ENCODE assay signal across 8 cellular contexts in genomic region chr1:64743954-64744491, GRCh38. TPM values are rescaled to one million over a fixed set of nuclear protein-coding genes. Genes with fewer than 3 reads are reported as not detected.
A peak's percentile ranks its signal among the peaks of the same experiment; 100 is the strongest.
DNase-seq lines count a peak whose midpoint lies in the region; ATAC-seq and TF ChIP-seq lines count a peak whose summit lies in the region.

No MANE protein-coding gene starts in this region.

- H3K27ac Mint-ChIP-seq in activated CD4-positive, alpha-beta T cell treated with anti-CD3 and anti-CD28 coated beads, Interleukin-2, amount 10 ng/mL, durations not matched to agents 24 days and 14 days: peak overlapping the region; percentile 29
- H3K27ac Mint-ChIP-seq in activated CD8-positive, alpha-beta T cell treated with anti-CD3 and anti-CD28 coated beads for 36 hours: peak overlapping the region; percentile 51

- H3K4me3 ChIP-seq in iPS-15b (ENCODE audit: low read depth, low read length) (peak overlapping the region; percentile 90), subcutaneous abdominal adipose tissue (ENCODE audit: low read depth in 1 of 5, low read length in 5 of 5) (peak overlapping the region in 4 of 5 donors; percentile 78 to 87 (median 80))

- H3K4me3 Mint-ChIP-seq in activated CD4-positive, alpha-beta T cell treated with anti-CD3 and anti-CD28 coated beads, Interleukin-2, amount 10 ng/mL, durations not matched to agents 24 days and 14 days: peak overlapping the region; percentile 83
- peak overlapping the region; percentile 80 for H3K4me3 Mint-ChIP-seq in activated CD8-positive, alpha-beta T cell treated with anti-CD3 and anti-CD28 coated beads for 36 hours

- DNase-seq in activated CD4-positive, alpha-beta T cell treated with anti-CD3 and anti-CD28 coated beads, Interleukin-2, amount 10 ng/mL, durations not matched to agents 24 days and 14 days: no peak
- no peak for DNase-seq in activated CD4-positive, alpha-beta T cell treated with anti-CD3 and anti-CD28 coated beads for 1 hour
- DNase-seq in activated CD8-positive, alpha-beta T cell treated with anti-CD3 and anti-CD28 coated beads for 36 hours: peak; percentile 4
- DNase-seq in SW 1271 (lab: John Stamatoyannopoulos, UW): no peak

- peaks cover 5% of the 10 kb centered on the region for H3K4me1 Mint-ChIP-seq in activated CD4-positive, alpha-beta T cell treated with anti-CD3 and anti-CD28 coated beads, Interleukin-2, amount 10 ng/mL, durations not matched to agents 24 days and 14 days
- H3K4me1 Mint-ChIP-seq in activated CD8-positive, alpha-beta T cell treated with anti-CD3 and anti-CD28 coated beads for 36 hours (ENCODE audit: low read depth): peaks cover 14% of the 10 kb centered on the region

- peak; percentile 8 for ATAC-seq in activated CD8-positive, alpha-beta T cell treated with anti-CD3 and anti-CD28 coated beads for 36 hours
- ATAC-seq in HG03175 (IDR thresholded peaks at IDR 0.05; ENCODE audit: unreplicated experiment): no peak
- ATAC-seq in HG02970 (IDR thresholded peaks at IDR 0.05; ENCODE audit: low FRiP score, unreplicated experiment): no peak

- intact Hi-C loops in activated CD4-positive, alpha-beta T cell treated with anti-CD3 and anti-CD28 coated beads, Interleukin-2, amount 10 ng/mL, durations not matched to agents 24 days and 14 days (cut with micrococcal nuclease): loop anchor here (10.0 kb wide), 1 partner anchor 331 kb away; no protein-coding TSS in a partner anchor
- intact Hi-C loops in activated CD8-positive, alpha-beta T cell treated with anti-CD3 and anti-CD28 coated beads for 36 hours (cut with micrococcal nuclease): no loop called here

- no peak overlapping the region for H3K27ac ChIP-seq in subcutaneous abdominal adipose tissue (ENCODE audit: low read depth, low read length)

- CTCF ChIA-PET in activated CD8-positive, alpha-beta T cell treated with anti-CD3 and anti-CD28 coated beads for 36 hours (lab: Charles Lee): interaction anchor here (0.7 to 1.4 kb wide), 5 partner anchors 27 to 293 kb away, joined by 3 to 9 read pairs (median 3); no protein-coding TSS in a partner anchor

- H3K4me1 ChIP-seq in iPS-15b (ENCODE audit: control insufficient read depth, insufficient read depth, low read length) (peaks cover 8% of the 10 kb centered on the region), subcutaneous abdominal adipose tissue (ENCODE audit: control insufficient read depth in 5 of 5, insufficient read depth in 5 of 5, low read length in 5 of 5) (peaks cover 0 to 25% (median 15%) of the 10 kb centered on the region in 5 donors)

- POLR2A ChIA-PET in activated CD8-positive, alpha-beta T cell treated with anti-CD3 and anti-CD28 coated beads for 36 hours (lab: Charles Lee): interaction anchor here (0.6 kb wide), 1 partner anchor 28 kb away, joined by 3 read pairs; no protein-coding TSS in a partner anchor

- no peaks in the 10 kb centered on the region for H3K36me3 ChIP-seq in iPS-15b (ENCODE audit: control insufficient read depth, insufficient read depth, low read length)
- no peaks in the 10 kb centered on the region for H3K36me3 ChIP-seq in subcutaneous abdominal adipose tissue (ENCODE audit: control insufficient read depth in 5 of 5, insufficient read depth in 5 of 5, low read length in 5 of 5)

- no peak overlapping the region for H3K9ac ChIP-seq in iPS-15b (ENCODE audit: low read depth, low read length)
- peak overlapping the region in 2 of 5 donors; percentile 32 to 52 for H3K9ac ChIP-seq in subcutaneous abdominal adipose tissue (ENCODE audit: low read length in 5 of 5)

- no peaks in the 10 kb centered on the region for H3K36me3 Mint-ChIP-seq in activated CD4-positive, alpha-beta T cell treated with anti-CD3 and anti-CD28 coated beads, Interleukin-2, amount 10 ng/mL, durations not matched to agents 24 days and 14 days (ENCODE audit: low read depth)
- H3K36me3 Mint-ChIP-seq in activated CD8-positive, alpha-beta T cell treated with anti-CD3 and anti-CD28 coated beads for 36 hours (ENCODE audit: low read depth): no peaks in the 10 kb centered on the region

- H3K27me3 ChIP-seq in iPS-15b (ENCODE audit: control insufficient read depth, insufficient read depth, low read length) (no peaks in the 10 kb centered on the region), subcutaneous abdominal adipose tissue (ENCODE audit: control insufficient read depth in 5 of 5, insufficient read depth in 4 of 5, low read length in 5 of 5) (no peaks in the 10 kb centered on the region)

- H3K9me3 Mint-ChIP-seq in activated CD4-positive, alpha-beta T cell treated with anti-CD3 and anti-CD28 coated beads, Interleukin-2, amount 10 ng/mL, durations not matched to agents 24 days and 14 days: no peaks in the 10 kb centered on the region
- H3K9me3 Mint-ChIP-seq in activated CD8-positive, alpha-beta T cell treated with anti-CD3 and anti-CD28 coated beads for 36 hours: no peaks in the 10 kb centered on the region

- TF ChIP-seq CTCF in activated CD8-positive, alpha-beta T cell treated with anti-CD3 and anti-CD28 coated beads for 36 hours (IDR thresholded peaks at IDR 0.05): no peak

- peaks cover 32% of the 10 kb centered on the region for H3K27me3 Mint-ChIP-seq in activated CD4-positive, alpha-beta T cell treated with anti-CD3 and anti-CD28 coated beads, Interleukin-2, amount 10 ng/mL, durations not matched to agents 24 days and 14 days
- H3K27me3 Mint-ChIP-seq in activated CD8-positive, alpha-beta T cell treated with anti-CD3 and anti-CD28 coated beads for 36 hours: no peaks in the 10 kb centered on the region

- H3K9me3 ChIP-seq in iPS-15b (ENCODE audit: control insufficient read depth, insufficient read depth, low read length): no peaks in the 10 kb centered on the region
- H3K9me3 ChIP-seq in subcutaneous abdominal adipose tissue (ENCODE audit: control insufficient read depth in 5 of 5, low read length in 5 of 5): no peaks in the 10 kb centered on the region

RNA-seq across cellular contexts. Expression of gene RAVER2, which starts 0.9 kb away (rescaled TPM):
- total RNA-seq in activated CD4-positive, alpha-beta T cell treated with anti-CD3 and anti-CD28 coated beads, Interleukin-2, amount 10 ng/mL, durations not matched to agents 24 days and 14 days: 0.44 and 0.54 TPM in 2 replicates
- 1 to 10 TPM; 2.6 to 3.1 TPM for total RNA-seq in activated CD8-positive, alpha-beta T cell treated with anti-CD3 and anti-CD28 coated beads for 36 hours
